Comparison of ENCODE assay signal across 25 cellular contexts in genomic region chr5:15938186-15938585, GRCh38.
"Had no signal": no experiment of that assay in that cellular context is flagged by ENCODE, and none has a peak within 500 bp of the region (broad histone marks: within the 10 kb centered on the region; RNA-seq: fewer than 3 reads in every experiment).

No MANE protein-coding gene starts in this region.

- H3K4me3 ChIP-seq: cardiac muscle cell had no signal

- DNase-seq: activated B cell treated with CpG ODN at 0.5 μM for 24 hours; activated CD4-positive, alpha-beta memory T cell treated with anti-CD3 and anti-CD28 coated beads, Interleukin-2, amount 10 ng/mL, durations not matched to agents 7 days and 5 days; activated CD4-positive, alpha-beta T cell treated with anti-CD3 and anti-CD28 coated beads for 4 hours; activated CD4-positive, CD25-positive, alpha-beta regulatory T cell treated with anti-CD3 and anti-CD28 coated beads, Interleukin-2, amount 50 U/mL, for 72 hours; activated CD8-positive, alpha-beta memory T cell treated with anti-CD3 and anti-CD28 coated beads for 24 hours; activated CD8-positive, alpha-beta memory T cell treated with anti-CD3 and anti-CD28 coated beads, Interleukin-2, amount 10 ng/mL, durations not matched to agents 7 days and 5 days; activated CD8-positive, alpha-beta memory T cell treated with anti-CD3 and anti-CD28 coated beads, Interleukin-2, amount 50 U/mL, for 48 hours; activated effector memory CD4-positive, alpha-beta T cell treated with Interleukin-2 at 50 U/mL for 16 hours; activated naive CD4-positive, alpha-beta T cell treated with anti-CD3 and anti-CD28 coated beads, Interleukin-2, amount 10 ng/mL, durations not matched to agents 7 days and 5 days; activated naive CD8-positive, alpha-beta T cell treated with anti-CD3 and anti-CD28 coated beads, Interleukin-2, amount 50 U/mL, for 24 hours; activated T-cell treated with anti-CD3 and anti-CD28 coated beads, Interleukin-2, amount 50 U/mL, for 48 hours; anterior cingulate cortex; Karpas-422; NCI-H1105 treated with DMSO at 0.1 percent for 48 hours; NCI-H1436; NCI-H1694; NCI-H1930; NCI-H2081 treated with DMSO at 0.1 percent for 48 hours; NCI-H345; NCI-H524 treated with DMSO at 0.1 percent for 48 hours; SIG-M5; T-helper 1 cell; T-helper 2 cell; T-helper 9 cell had no signal
